ENCODE assay signal across 8 cellular contexts in the genomic region with DNA sequence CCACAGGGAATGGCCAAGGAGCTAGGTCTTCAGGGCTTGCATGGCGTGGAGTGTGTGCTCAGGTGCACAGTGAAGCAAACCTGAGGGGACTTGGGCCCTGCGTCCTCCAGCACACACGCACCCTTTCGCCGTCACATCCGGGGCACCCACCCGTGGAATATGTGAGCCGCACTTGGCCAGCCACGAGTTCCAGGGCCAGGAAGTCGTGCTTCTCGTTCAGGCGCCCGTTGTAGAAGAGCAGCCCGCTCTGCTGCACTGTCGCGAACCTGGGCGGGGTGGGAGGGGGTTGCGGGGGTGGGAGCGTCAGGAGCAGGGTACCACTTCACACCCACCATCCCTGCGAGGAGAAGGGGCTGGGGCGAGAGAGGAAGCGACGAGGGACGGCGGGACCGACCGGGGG. TPM values are rescaled to one million over a fixed set of nuclear protein-coding genes. Genes with fewer than 3 reads are reported as not detected.
DNase-seq lines count a peak whose midpoint lies in the region; ATAC-seq, FAIRE-seq and TF ChIP-seq lines count a peak whose summit lies in the region.

No MANE protein-coding gene starts in this region.

- H3K27ac ChIP-seq in gastroesophageal sphincter: peak overlapping the region in 3 of 4 donors; percentile 80 to 88 (median 82)

- ATAC-seq in gastroesophageal sphincter (no peak), HG03097 (IDR thresholded peaks at IDR 0.05; ENCODE audit: low FRiP score, unreplicated experiment) (no peak), GM21717 (IDR thresholded peaks at IDR 0.05; ENCODE audit: unreplicated experiment) (no peak)

- TF ChIP-seq POLR2A in GM12891 (IDR thresholded peaks at IDR 0.05; ENCODE audit: low read depth, low read length) (no peak), gastroesophageal sphincter (IDR thresholded peaks at IDR 0.05) (no peak)

- no peaks in the 10 kb centered on the region for H3K36me3 ChIP-seq in gastroesophageal sphincter

- no peak for TF ChIP-seq CTCF in gastroesophageal sphincter (IDR thresholded peaks at IDR 0.05)

- H3K4me1 ChIP-seq in gastroesophageal sphincter: peaks cover 0 to 20% (median 8%) of the 10 kb centered on the region in 3 donors

- DNase-seq in GM12891 (ENCODE audit: insufficient read length, low spot score) (no peak), activated T-cell treated with anti-CD3 and anti-CD28 coated beads for 4 hours (peak; percentile 52), SW 1271 (lab: John Stamatoyannopoulos, UW) (no peak), ureter (ENCODE audit: low spot score) (no peak)
- peak; percentile 45 to 51 for DNase-seq in stimulated activated CD4-positive, alpha-beta T cell treated with anti-CD3 and anti-CD28 coated beads, Interleukin-15, amount 100 ng/mL, for 48 hours (ENCODE audit: low read depth in 2 of 2)

- peaks cover 22% of the 10 kb centered on the region for H3K27me3 ChIP-seq in gastroesophageal sphincter

- H3K9me3 ChIP-seq in gastroesophageal sphincter: no peaks in the 10 kb centered on the region

- TF ChIP-seq EP300 in gastroesophageal sphincter (IDR thresholded peaks at IDR 0.05): no peak

- FAIRE-seq in GM12891 (lab: Jason Lieb, UNC): peak; percentile 9

- WGBS in gastroesophageal sphincter (ENCODE audit: low coverage in 1 of 2), 2 donors: no CpG with 5 or more reads among the region's 27 CpGs

- H3K4me3 ChIP-seq in gastroesophageal sphincter: peak overlapping the region; percentile 39 to 70

TF ChIP-seq in GM12891, 5 proteins besides CTCF, POLR2A, EP300 and RAD21:
- TF ChIP-seq POLR2AphosphoS5 (IDR thresholded peaks at IDR 0.05; ENCODE audit: low read depth, low read length) (no peak), SPI1 (IDR thresholded peaks at IDR 0.05; ENCODE audit: low read depth, low read length) (no peak), PAX5 (IDR thresholded peaks at IDR 0.05; ENCODE audit: insufficient read depth, low read length, severe bottlenecking) (no peak), TAF1 (IDR thresholded peaks at IDR 0.05; ENCODE audit: low read depth, low read length) (no peak), POU2F2 (IDR thresholded peaks at IDR 0.05; ENCODE audit: low read depth, low read length) (no peak)

RNA-seq across cellular contexts. Expression of a gene that starts 7.1 kb away (rescaled TPM):
- 0.35 TPM for polyA plus RNA-seq in GM12891 (2012; ENCODE audit: low read depth, missing spikeins)
- total RNA-seq in gastroesophageal sphincter: 1 to 10 TPM in 1 of 4 donors, under 1 TPM in 3; 0.40 to 1.0 (median 0.66) TPM
- 1.5 TPM for total RNA-seq in ureter

RNA-seq across cellular contexts. Expression of a gene that starts 20.3 kb away (rescaled TPM):
- polyA plus RNA-seq in GM12891 (2012; ENCODE audit: low read depth, missing spikeins): 6.7 TPM
- total RNA-seq in gastroesophageal sphincter: 10 to 100 TPM in 2 of 4 donors, 1 to 10 TPM in 2; 7.4 to 21.8 (median 10.7) TPM
- total RNA-seq in ureter: 12.3 TPM

RNA-seq across cellular contexts. Expression of a gene that starts 30.1 kb away (rescaled TPM):
- 22.4 TPM for polyA plus RNA-seq in GM12891 (2012; ENCODE audit: low read depth, missing spikeins)
- total RNA-seq in gastroesophageal sphincter (10 to 100 TPM; 19.0 to 32.5 (median 21.1) TPM), ureter (21.6 TPM)

RNA-seq across cellular contexts. Expression of a gene that starts 34.0 kb away (rescaled TPM):
- not detected for polyA plus RNA-seq in GM12891 (2012; ENCODE audit: low read depth, missing spikeins)
- total RNA-seq in gastroesophageal sphincter (not detected), ureter (not detected)

RNA-seq across cellular contexts. Expression of a gene that starts 46.1 kb away (rescaled TPM):
- polyA plus RNA-seq in GM12891 (2012; ENCODE audit: low read depth, missing spikeins): 167 TPM
- 100 to 1,000 TPM; 195 to 346 (median 302) TPM for total RNA-seq in gastroesophageal sphincter
- 178 TPM for total RNA-seq in ureter

Comparison
In these comparisons a context has a peak if more than half of its experiments do, and no peak if none do; other contexts are left out.
1. DNase-seq: peak in activated T-cell treated with anti-CD3 and anti-CD28 coated beads for 4 hours (single experiment) and stimulated activated CD4-positive, alpha-beta T cell treated with anti-CD3 and anti-CD28 coated beads, Interleukin-15, amount 100 ng/mL, for 48 hours (2 of 2); none in GM12891 (single experiment), SW 1271 (0 of 2) and ureter (single experiment).